1 cellular context compared by ENCODE assay signal in the genomic region with DNA sequence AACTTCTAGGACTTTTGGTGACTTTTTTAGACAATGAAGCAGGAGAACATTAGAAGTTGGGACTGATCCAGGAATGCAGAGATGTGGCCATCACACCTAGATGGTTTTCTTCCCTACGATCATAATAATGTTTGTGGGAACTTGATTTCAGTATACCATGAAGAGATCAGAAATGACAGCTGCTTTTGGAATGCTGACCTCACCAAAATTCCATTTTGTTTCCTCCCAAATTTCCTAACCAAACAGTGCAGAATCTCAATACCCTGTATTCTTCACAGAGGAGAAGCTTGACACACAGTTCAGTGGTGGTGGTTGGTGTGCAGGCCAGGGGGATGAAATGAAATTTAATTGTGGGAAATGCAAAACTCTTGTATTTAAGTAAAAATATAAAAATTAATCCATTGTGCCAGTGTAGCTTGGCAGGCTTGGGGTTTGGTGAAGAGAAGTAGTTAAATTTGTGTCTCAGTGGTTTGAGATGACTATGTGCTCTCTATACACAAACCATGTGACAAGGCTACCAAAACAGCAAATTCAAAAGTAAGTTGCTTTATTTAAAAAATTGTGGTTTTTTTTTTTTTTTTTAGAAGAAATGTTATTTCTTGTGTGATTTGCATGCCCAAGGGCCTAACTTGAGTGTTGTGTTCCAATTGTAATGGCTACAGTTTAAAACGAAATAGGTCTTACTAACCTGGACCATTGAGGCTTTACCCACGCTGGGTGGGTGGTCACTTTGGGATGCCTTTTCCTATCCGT.
A peak's percentile ranks its signal among the peaks of the same experiment; 100 is the strongest.
TF ChIP-seq lines count a peak whose summit lies in the region.

No MANE protein-coding gene starts in this region.

TF ChIP-seq in GM12878, 131 proteins besides CTCF, POLR2A, EP300 and RAD21 (continued from another document and continues in another):
- TF ChIP-seq, protein P1, sequence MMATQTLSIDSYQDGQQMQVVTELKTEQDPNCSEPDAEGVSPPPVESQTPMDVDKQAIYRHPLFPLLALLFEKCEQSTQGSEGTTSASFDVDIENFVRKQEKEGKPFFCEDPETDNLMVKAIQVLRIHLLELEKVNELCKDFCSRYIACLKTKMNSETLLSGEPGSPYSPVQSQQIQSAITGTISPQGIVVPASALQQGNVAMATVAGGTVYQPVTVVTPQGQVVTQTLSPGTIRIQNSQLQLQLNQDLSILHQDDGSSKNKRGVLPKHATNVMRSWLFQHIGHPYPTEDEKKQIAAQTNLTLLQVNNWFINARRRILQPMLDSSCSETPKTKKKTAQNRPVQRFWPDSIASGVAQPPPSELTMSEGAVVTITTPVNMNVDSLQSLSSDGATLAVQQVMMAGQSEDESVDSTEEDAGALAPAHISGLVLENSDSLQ (IDR thresholded peaks at IDR 0.05): no peak
- no peak for TF ChIP-seq TARDBP (IDR thresholded peaks at IDR 0.05; ENCODE audit: borderline replicate concordance)
- TF ChIP-seq SMAD1 (IDR thresholded peaks at IDR 0.05; ENCODE audit: low read depth, partially characterized antibody): no peak
- no peak for TF ChIP-seq SUPT20H (IDR thresholded peaks at IDR 0.05; ENCODE audit: borderline replicate concordance, control insufficient read depth, low read depth, low read length)
- 0 out of 2 replicates have a peak, but pooled peaks have one; percentile 23 for TF ChIP-seq STAT3 (IDR thresholded peaks at IDR 0.05; ENCODE audit: low read depth, low read length)
- TF ChIP-seq POLR2AphosphoS5 (IDR thresholded peaks at IDR 0.05; ENCODE audit: low read length): no peak
- no peak for TF ChIP-seq ESRRA (IDR thresholded peaks at IDR 0.05; ENCODE audit: low read length)
- TF ChIP-seq FOS (IDR thresholded peaks at IDR 0.05; ENCODE audit: borderline replicate concordance, extremely low read depth, insufficient read length): no peak
- no peak for TF ChIP-seq ZNF274 (IDR thresholded peaks at IDR 0.05; ENCODE audit: insufficient read depth, insufficient read length)
- TF ChIP-seq NBN (IDR thresholded peaks at IDR 0.05): no peak
- no peak for TF ChIP-seq RFX5 (IDR thresholded peaks at IDR 0.05; ENCODE audit: low read depth, low read length)
- no peak for TF ChIP-seq NRF1 (conservative IDR thresholded peaks at IDR 0.05; ENCODE audit: low read depth, low read length)
- TF ChIP-seq, protein P2, sequence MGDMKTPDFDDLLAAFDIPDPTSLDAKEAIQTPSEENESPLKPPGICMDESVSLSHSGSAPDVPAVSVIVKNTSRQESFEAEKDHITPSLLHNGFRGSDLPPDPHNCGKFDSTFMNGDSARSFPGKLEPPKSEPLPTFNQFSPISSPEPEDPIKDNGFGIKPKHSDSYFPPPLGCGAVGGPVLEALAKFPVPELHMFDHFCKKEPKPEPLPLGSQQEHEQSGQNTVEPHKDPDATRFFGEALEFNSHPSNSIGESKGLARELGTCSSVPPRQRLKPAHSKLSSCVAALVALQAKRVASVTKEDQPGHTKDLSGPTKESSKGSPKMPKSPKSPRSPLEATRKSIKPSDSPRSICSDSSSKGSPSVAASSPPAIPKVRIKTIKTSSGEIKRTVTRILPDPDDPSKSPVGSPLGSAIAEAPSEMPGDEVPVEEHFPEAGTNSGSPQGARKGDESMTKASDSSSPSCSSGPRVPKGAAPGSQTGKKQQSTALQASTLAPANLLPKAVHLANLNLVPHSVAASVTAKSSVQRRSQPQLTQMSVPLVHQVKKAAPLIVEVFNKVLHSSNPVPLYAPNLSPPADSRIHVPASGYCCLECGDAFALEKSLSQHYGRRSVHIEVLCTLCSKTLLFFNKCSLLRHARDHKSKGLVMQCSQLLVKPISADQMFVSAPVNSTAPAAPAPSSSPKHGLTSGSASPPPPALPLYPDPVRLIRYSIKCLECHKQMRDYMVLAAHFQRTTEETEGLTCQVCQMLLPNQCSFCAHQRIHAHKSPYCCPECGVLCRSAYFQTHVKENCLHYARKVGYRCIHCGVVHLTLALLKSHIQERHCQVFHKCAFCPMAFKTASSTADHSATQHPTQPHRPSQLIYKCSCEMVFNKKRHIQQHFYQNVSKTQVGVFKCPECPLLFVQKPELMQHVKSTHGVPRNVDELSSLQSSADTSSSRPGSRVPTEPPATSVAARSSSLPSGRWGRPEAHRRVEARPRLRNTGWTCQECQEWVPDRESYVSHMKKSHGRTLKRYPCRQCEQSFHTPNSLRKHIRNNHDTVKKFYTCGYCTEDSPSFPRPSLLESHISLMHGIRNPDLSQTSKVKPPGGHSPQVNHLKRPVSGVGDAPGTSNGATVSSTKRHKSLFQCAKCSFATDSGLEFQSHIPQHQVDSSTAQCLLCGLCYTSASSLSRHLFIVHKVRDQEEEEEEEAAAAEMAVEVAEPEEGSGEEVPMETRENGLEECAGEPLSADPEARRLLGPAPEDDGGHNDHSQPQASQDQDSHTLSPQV (IDR thresholded peaks at IDR 0.05): no peak
- no peak for TF ChIP-seq PML (IDR thresholded peaks at IDR 0.05; ENCODE audit: low read length)
- TF ChIP-seq RUNX3 (IDR thresholded peaks at IDR 0.05; ENCODE audit: low read length): peak; percentile 71
- TF ChIP-seq, protein P3, sequence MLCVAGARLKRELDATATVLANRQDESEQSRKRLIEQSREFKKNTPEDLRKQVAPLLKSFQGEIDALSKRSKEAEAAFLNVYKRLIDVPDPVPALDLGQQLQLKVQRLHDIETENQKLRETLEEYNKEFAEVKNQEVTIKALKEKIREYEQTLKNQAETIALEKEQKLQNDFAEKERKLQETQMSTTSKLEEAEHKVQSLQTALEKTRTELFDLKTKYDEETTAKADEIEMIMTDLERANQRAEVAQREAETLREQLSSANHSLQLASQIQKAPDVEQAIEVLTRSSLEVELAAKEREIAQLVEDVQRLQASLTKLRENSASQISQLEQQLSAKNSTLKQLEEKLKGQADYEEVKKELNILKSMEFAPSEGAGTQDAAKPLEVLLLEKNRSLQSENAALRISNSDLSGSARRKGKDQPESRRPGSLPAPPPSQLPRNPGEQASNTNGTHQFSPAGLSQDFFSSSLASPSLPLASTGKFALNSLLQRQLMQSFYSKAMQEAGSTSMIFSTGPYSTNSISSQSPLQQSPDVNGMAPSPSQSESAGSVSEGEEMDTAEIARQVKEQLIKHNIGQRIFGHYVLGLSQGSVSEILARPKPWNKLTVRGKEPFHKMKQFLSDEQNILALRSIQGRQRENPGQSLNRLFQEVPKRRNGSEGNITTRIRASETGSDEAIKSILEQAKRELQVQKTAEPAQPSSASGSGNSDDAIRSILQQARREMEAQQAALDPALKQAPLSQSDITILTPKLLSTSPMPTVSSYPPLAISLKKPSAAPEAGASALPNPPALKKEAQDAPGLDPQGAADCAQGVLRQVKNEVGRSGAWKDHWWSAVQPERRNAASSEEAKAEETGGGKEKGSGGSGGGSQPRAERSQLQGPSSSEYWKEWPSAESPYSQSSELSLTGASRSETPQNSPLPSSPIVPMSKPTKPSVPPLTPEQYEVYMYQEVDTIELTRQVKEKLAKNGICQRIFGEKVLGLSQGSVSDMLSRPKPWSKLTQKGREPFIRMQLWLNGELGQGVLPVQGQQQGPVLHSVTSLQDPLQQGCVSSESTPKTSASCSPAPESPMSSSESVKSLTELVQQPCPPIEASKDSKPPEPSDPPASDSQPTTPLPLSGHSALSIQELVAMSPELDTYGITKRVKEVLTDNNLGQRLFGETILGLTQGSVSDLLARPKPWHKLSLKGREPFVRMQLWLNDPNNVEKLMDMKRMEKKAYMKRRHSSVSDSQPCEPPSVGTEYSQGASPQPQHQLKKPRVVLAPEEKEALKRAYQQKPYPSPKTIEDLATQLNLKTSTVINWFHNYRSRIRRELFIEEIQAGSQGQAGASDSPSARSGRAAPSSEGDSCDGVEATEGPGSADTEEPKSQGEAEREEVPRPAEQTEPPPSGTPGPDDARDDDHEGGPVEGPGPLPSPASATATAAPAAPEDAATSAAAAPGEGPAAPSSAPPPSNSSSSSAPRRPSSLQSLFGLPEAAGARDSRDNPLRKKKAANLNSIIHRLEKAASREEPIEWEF (IDR thresholded peaks at IDR 0.05; ENCODE audit: insufficient replicate concordance, low read depth, low read length): no peak
- TF ChIP-seq RAD51 (IDR thresholded peaks at IDR 0.05): peak; percentile 65
- TF ChIP-seq, protein P4, sequence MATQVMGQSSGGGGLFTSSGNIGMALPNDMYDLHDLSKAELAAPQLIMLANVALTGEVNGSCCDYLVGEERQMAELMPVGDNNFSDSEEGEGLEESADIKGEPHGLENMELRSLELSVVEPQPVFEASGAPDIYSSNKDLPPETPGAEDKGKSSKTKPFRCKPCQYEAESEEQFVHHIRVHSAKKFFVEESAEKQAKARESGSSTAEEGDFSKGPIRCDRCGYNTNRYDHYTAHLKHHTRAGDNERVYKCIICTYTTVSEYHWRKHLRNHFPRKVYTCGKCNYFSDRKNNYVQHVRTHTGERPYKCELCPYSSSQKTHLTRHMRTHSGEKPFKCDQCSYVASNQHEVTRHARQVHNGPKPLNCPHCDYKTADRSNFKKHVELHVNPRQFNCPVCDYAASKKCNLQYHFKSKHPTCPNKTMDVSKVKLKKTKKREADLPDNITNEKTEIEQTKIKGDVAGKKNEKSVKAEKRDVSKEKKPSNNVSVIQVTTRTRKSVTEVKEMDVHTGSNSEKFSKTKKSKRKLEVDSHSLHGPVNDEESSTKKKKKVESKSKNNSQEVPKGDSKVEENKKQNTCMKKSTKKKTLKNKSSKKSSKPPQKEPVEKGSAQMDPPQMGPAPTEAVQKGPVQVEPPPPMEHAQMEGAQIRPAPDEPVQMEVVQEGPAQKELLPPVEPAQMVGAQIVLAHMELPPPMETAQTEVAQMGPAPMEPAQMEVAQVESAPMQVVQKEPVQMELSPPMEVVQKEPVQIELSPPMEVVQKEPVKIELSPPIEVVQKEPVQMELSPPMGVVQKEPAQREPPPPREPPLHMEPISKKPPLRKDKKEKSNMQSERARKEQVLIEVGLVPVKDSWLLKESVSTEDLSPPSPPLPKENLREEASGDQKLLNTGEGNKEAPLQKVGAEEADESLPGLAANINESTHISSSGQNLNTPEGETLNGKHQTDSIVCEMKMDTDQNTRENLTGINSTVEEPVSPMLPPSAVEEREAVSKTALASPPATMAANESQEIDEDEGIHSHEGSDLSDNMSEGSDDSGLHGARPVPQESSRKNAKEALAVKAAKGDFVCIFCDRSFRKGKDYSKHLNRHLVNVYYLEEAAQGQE (IDR thresholded peaks at IDR 0.05; ENCODE audit: low read depth, low read length): no peak
- TF ChIP-seq EGR1 (IDR thresholded peaks at IDR 0.05; ENCODE audit: borderline replicate concordance in 1 of 2, low read depth in 2 of 2, low read length in 2 of 2): no peak
- TF ChIP-seq, protein P5, sequence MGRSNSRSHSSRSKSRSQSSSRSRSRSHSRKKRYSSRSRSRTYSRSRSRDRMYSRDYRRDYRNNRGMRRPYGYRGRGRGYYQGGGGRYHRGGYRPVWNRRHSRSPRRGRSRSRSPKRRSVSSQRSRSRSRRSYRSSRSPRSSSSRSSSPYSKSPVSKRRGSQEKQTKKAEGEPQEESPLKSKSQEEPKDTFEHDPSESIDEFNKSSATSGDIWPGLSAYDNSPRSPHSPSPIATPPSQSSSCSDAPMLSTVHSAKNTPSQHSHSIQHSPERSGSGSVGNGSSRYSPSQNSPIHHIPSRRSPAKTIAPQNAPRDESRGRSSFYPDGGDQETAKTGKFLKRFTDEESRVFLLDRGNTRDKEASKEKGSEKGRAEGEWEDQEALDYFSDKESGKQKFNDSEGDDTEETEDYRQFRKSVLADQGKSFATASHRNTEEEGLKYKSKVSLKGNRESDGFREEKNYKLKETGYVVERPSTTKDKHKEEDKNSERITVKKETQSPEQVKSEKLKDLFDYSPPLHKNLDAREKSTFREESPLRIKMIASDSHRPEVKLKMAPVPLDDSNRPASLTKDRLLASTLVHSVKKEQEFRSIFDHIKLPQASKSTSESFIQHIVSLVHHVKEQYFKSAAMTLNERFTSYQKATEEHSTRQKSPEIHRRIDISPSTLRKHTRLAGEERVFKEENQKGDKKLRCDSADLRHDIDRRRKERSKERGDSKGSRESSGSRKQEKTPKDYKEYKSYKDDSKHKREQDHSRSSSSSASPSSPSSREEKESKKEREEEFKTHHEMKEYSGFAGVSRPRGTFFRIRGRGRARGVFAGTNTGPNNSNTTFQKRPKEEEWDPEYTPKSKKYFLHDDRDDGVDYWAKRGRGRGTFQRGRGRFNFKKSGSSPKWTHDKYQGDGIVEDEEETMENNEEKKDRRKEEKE (IDR thresholded peaks at IDR 0.05): no peak
- no peak for TF ChIP-seq RELA (IDR thresholded peaks at IDR 0.05; ENCODE audit: borderline replicate concordance, partially characterized antibody)
- TF ChIP-seq KAT2A (conservative IDR thresholded peaks at IDR 0.05; ENCODE audit: control insufficient read depth, low read depth, low read length): no peak
- TF ChIP-seq, protein P6, sequence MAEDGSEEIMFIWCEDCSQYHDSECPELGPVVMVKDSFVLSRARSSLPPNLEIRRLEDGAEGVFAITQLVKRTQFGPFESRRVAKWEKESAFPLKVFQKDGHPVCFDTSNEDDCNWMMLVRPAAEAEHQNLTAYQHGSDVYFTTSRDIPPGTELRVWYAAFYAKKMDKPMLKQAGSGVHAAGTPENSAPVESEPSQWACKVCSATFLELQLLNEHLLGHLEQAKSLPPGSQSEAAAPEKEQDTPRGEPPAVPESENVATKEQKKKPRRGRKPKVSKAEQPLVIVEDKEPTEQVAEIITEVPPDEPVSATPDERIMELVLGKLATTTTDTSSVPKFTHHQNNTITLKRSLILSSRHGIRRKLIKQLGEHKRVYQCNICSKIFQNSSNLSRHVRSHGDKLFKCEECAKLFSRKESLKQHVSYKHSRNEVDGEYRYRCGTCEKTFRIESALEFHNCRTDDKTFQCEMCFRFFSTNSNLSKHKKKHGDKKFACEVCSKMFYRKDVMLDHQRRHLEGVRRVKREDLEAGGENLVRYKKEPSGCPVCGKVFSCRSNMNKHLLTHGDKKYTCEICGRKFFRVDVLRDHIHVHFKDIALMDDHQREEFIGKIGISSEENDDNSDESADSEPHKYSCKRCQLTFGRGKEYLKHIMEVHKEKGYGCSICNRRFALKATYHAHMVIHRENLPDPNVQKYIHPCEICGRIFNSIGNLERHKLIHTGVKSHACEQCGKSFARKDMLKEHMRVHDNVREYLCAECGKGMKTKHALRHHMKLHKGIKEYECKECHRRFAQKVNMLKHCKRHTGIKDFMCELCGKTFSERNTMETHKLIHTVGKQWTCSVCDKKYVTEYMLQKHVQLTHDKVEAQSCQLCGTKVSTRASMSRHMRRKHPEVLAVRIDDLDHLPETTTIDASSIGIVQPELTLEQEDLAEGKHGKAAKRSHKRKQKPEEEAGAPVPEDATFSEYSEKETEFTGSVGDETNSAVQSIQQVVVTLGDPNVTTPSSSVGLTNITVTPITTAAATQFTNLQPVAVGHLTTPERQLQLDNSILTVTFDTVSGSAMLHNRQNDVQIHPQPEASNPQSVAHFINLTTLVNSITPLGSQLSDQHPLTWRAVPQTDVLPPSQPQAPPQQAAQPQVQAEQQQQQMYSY (CRISPR knock-in tag; IDR thresholded peaks at IDR 0.05): no peak
- no peak for TF ChIP-seq CHD4 (IDR thresholded peaks at IDR 0.05)
- TF ChIP-seq ZZZ3 (IDR thresholded peaks at IDR 0.05; ENCODE audit: control insufficient read depth, insufficient read length, low read depth): no peak
- TF ChIP-seq, protein P7, sequence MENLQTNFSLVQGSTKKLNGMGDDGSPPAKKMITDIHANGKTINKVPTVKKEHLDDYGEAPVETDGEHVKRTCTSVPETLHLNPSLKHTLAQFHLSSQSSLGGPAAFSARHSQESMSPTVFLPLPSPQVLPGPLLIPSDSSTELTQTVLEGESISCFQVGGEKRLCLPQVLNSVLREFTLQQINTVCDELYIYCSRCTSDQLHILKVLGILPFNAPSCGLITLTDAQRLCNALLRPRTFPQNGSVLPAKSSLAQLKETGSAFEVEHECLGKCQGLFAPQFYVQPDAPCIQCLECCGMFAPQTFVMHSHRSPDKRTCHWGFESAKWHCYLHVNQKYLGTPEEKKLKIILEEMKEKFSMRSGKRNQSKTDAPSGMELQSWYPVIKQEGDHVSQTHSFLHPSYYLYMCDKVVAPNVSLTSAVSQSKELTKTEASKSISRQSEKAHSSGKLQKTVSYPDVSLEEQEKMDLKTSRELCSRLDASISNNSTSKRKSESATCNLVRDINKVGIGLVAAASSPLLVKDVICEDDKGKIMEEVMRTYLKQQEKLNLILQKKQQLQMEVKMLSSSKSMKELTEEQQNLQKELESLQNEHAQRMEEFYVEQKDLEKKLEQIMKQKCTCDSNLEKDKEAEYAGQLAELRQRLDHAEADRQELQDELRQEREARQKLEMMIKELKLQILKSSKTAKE (IDR thresholded peaks at IDR 0.05; ENCODE audit: low read depth, poor library complexity, severe bottlenecking): no peak
